Comparison of ENCODE assay signal across 7 cellular contexts in genomic region chr22:43945632-43946390, GRCh38. TPM values are rescaled to one million over a fixed set of nuclear protein-coding genes. Genes with fewer than 3 reads are reported as not detected.
DNase-seq lines count a peak whose midpoint lies in the region; ATAC-seq and TF ChIP-seq lines count a peak whose summit lies in the region.

No MANE protein-coding gene starts in this region.

- no peak overlapping the region for H3K27ac ChIP-seq in right lobe of liver

- no peaks in the 10 kb centered on the region for H3K27me3 ChIP-seq in right lobe of liver

- no peaks in the 10 kb centered on the region for H3K4me1 Mint-ChIP-seq in chondrocyte (ENCODE audit: low read depth)

- H3K27me3 Mint-ChIP-seq in chondrocyte (ENCODE audit: low read depth) = no peaks in the 10 kb centered on the region

- H3K27ac Mint-ChIP-seq in chondrocyte (ENCODE audit: unreplicated experiment) = no peak overlapping the region

- intact Hi-C loops in right lobe of liver (cut with DNase I) = no loop called here

- peaks cover 0 to 85% (median 31%) of the 10 kb centered on the region in 4 donors for H3K36me3 ChIP-seq in right lobe of liver

- no peaks in the 10 kb centered on the region for H3K9me3 ChIP-seq in right lobe of liver

- 0% methylated on average over 2 of the region's 12 CpGs for WGBS in right lobe of liver (ENCODE audit: insufficient coverage, low coverage, low lambda C conversion rate, missing lambda C conversion rate)

- DNase-seq in NCI-H2029 (lab: John Stamatoyannopoulos, UW) (peak; percentile 26), chondrocyte (ENCODE audit: low spot score) (peak; percentile 79), right lobe of liver (peak; percentile 70 to 73 (median 70))
- peak; percentile 70 for DNase-seq in activated CD4-positive, CD25-positive, alpha-beta regulatory T cell treated with anti-CD3 and anti-CD28 coated beads, Interleukin-2, amount 50 U/mL, for 72 hours
- DNase-seq in stimulated activated CD8-positive, alpha-beta memory T cell treated with anti-CD3 and anti-CD28 coated beads, Interleukin-15, amount 100 ng/mL, for 48 hours (ENCODE audit: low read depth in 2 of 2) = peak; percentile 47 to 52

- peaks cover 9% of the 10 kb centered on the region for H3K36me3 Mint-ChIP-seq in chondrocyte (ENCODE audit: low read depth)

- no peaks in the 10 kb centered on the region for H3K4me1 ChIP-seq in right lobe of liver

- ATAC-seq in right lobe of liver = peak; percentile 86 to 92 (median 88)
- no peak for ATAC-seq in GM21737 (IDR thresholded peaks at IDR 0.05; ENCODE audit: unreplicated experiment)

- peaks cover 6% of the 10 kb centered on the region for H3K9me3 Mint-ChIP-seq in chondrocyte (ENCODE audit: low read depth)

- TF ChIP-seq POLR2A in right lobe of liver (IDR thresholded peaks at IDR 0.05) = no peak

- H3K4me3 ChIP-seq in GM12875 (ENCODE audit: low read depth, low read length) (no peak overlapping the region), right lobe of liver (no peak overlapping the region)

- TF ChIP-seq CTCF in GM12875 (IDR thresholded peaks at IDR 0.05; ENCODE audit: borderline replicate concordance, insufficient read depth, low read depth, low read length) = peak; percentile 94
- TF ChIP-seq CTCF in chondrocyte (IDR thresholded peaks at IDR 0.05) = peak; percentile 80
- TF ChIP-seq CTCF in right lobe of liver (IDR thresholded peaks at IDR 0.05) = peak; percentile 49 to 67 (median 66)

- no peak overlapping the region for H3K4me3 Mint-ChIP-seq in chondrocyte (ENCODE audit: unreplicated experiment)

RNA-seq across cellular contexts. Expression of gene SAMM50, which starts 9.4 kb away (rescaled TPM):
- total RNA-seq in chondrocyte (31.1 to 42.7 TPM (median 34.2 TPM) in 3 replicates), right lobe of liver (10 to 100 TPM; 17.5 to 39.5 (median 21.0) TPM)

RNA-seq across cellular contexts. Expression of gene PNPLA3, which starts 22.2 kb away (rescaled TPM):
- total RNA-seq in chondrocyte (2.5 to 3.5 TPM (median 2.5 TPM) in 3 replicates), right lobe of liver (10 to 100 TPM; 17.5 to 66.8 (median 60.3) TPM)

RNA-seq across cellular contexts. Expression of gene PNPLA5, which starts 54.0 kb away (rescaled TPM):
- not detected in 3 replicates for total RNA-seq in chondrocyte
- 1 to 10 TPM in 1 of 6 experiments, not detected in 5; 2.8 TPM for total RNA-seq in right lobe of liver

Comparison
In these comparisons a context has a peak if more than half of its experiments do, and no peak if none do; other contexts are left out.
1. DNase-seq: peak in every context shown above with its lines; median percentile 79 in chondrocyte; 70 in activated CD4-positive, CD25-positive, alpha-beta regulatory T cell treated with anti-CD3 and anti-CD28 coated beads, Interleukin-2, amount 50 U/mL, for 72 hours; 70 in right lobe of liver; 50 in stimulated activated CD8-positive, alpha-beta memory T cell treated with anti-CD3 and anti-CD28 coated beads, Interleukin-15, amount 100 ng/mL, for 48 hours; 26 in NCI-H2029.